Comparison of ENCODE assay signal across 29 cellular contexts in genomic region chr1:24853656-24854055, GRCh38.
"Had no signal": no experiment of that assay in that cellular context is flagged by ENCODE, and none has a peak within 500 bp of the region (broad histone marks: within the 10 kb centered on the region; RNA-seq: fewer than 3 reads in every experiment).

No MANE protein-coding gene starts in this region.

- H3K27ac Mint-ChIP-seq: activated CD4-positive, alpha-beta memory T cell treated with anti-CD3 and anti-CD28 coated beads, Interleukin-2, amount 10 ng/mL, durations not matched to agents 7 days and 5 days; activated CD4-positive, alpha-beta T cell treated with anti-CD3 and anti-CD28 coated beads, Interleukin-2, amount 10 ng/mL, durations not matched to agents 7 days and 5 days; activated naive CD4-positive, alpha-beta T cell treated with anti-CD3 and anti-CD28 coated beads, Interleukin-2, amount 10 ng/mL, durations not matched to agents 7 days and 5 days; activated naive CD4-positive, alpha-beta T cell treated with anti-CD3 and anti-CD28 coated beads, Interleukin-2, amount 50 U/mL, for 72 hours; activated naive CD8-positive, alpha-beta T cell treated with anti-CD3 and anti-CD28 coated beads, Interleukin-2, amount 10 ng/mL, durations not matched to agents 7 days and 5 days; activated T-cell treated with anti-CD3 and anti-CD28 coated beads, Interleukin-2, amount 50 U/mL, for 24 hours; activated T-cell treated with anti-CD3 and anti-CD28 coated beads, Interleukin-2, amount 50 U/mL, for 72 hours; endodermal cell; T-helper 17 cell; WTC11 had no signal

- DNase-seq: activated CD4-positive, alpha-beta memory T cell treated with anti-CD3 and anti-CD28 coated beads, Interleukin-2, amount 10 ng/mL, durations not matched to agents 7 days and 5 days; activated CD4-positive, alpha-beta T cell treated with anti-CD3 and anti-CD28 coated beads for 1 hour; activated CD4-positive, alpha-beta T cell treated with anti-CD3 and anti-CD28 coated beads for 4 hours; activated CD4-positive, alpha-beta T cell treated with anti-CD3 and anti-CD28 coated beads, Interleukin-2, amount 10 ng/mL, durations not matched to agents 7 days and 5 days; activated CD4-positive, alpha-beta T cell treated with anti-CD3 and anti-CD28 coated beads, Interleukin-2, amount 50 U/mL, for 4 hours; activated CD8-positive, alpha-beta memory T cell treated with anti-CD3 and anti-CD28 coated beads, Interleukin-2, amount 50 U/mL, for 48 hours; activated gamma-delta T cell; activated naive CD4-positive, alpha-beta T cell; activated naive CD4-positive, alpha-beta T cell treated with anti-CD3 and anti-CD28 coated beads, Interleukin-2, amount 10 ng/mL, durations not matched to agents 7 days and 5 days; activated naive CD8-positive, alpha-beta T cell treated with anti-CD3 and anti-CD28 coated beads, Interleukin-2, amount 10 ng/mL, durations not matched to agents 7 days and 5 days; activated T-cell treated with anti-CD3 and anti-CD28 coated beads for 4 hours; activated T-cell treated with anti-CD3 and anti-CD28 coated beads, Interleukin-2, amount 50 U/mL, for 24 hours; activated T-cell treated with anti-CD3 and anti-CD28 coated beads, Interleukin-2, amount 50 U/mL, for 72 hours; amniotic stem cell; anterior cingulate cortex; brain microvascular endothelial cell; colonic mucosa; effector CD8-positive, alpha-beta T cell; endodermal cell; foreskin keratinocyte; gastrocnemius medialis; glutamatergic neuron; heart left ventricle; T-helper 1 cell; T-helper 17 cell had no signal

- H3K4me1 ChIP-seq: foreskin keratinocyte, gastrocnemius medialis had no signal

- H3K9me3 Mint-ChIP-seq: activated CD4-positive, alpha-beta memory T cell treated with anti-CD3 and anti-CD28 coated beads, Interleukin-2, amount 10 ng/mL, durations not matched to agents 7 days and 5 days; activated CD4-positive, alpha-beta T cell treated with anti-CD3 and anti-CD28 coated beads, Interleukin-2, amount 10 ng/mL, durations not matched to agents 7 days and 5 days; activated naive CD4-positive, alpha-beta T cell treated with anti-CD3 and anti-CD28 coated beads, Interleukin-2, amount 10 ng/mL, durations not matched to agents 7 days and 5 days; activated naive CD4-positive, alpha-beta T cell treated with anti-CD3 and anti-CD28 coated beads, Interleukin-2, amount 50 U/mL, for 72 hours; activated naive CD8-positive, alpha-beta T cell treated with anti-CD3 and anti-CD28 coated beads, Interleukin-2, amount 10 ng/mL, durations not matched to agents 7 days and 5 days; activated T-cell treated with anti-CD3 and anti-CD28 coated beads, Interleukin-2, amount 50 U/mL, for 24 hours; activated T-cell treated with anti-CD3 and anti-CD28 coated beads, Interleukin-2, amount 50 U/mL, for 72 hours; central memory CD8-positive, alpha-beta T cell; endodermal cell; WTC11 had no signal

- H3K36me3 ChIP-seq: brain microvascular endothelial cell, colonic mucosa, esophagus muscularis mucosa, gastrocnemius medialis, heart left ventricle had no signal

- H3K9me3 ChIP-seq: colonic mucosa, esophagus muscularis mucosa, gastrocnemius medialis, heart left ventricle had no signal

- ATAC-seq: activated naive CD4-positive, alpha-beta T cell treated with anti-CD3 and anti-CD28 coated beads, Interleukin-2, amount 50 U/mL, for 72 hours; activated T-cell treated with anti-CD3 and anti-CD28 coated beads, Interleukin-2, amount 50 U/mL, for 72 hours; foreskin keratinocyte; gastrocnemius medialis; heart left ventricle; T-helper 17 cell; WTC11 had no signal

- H3K27ac ChIP-seq: brain microvascular endothelial cell, colonic mucosa, esophagus muscularis mucosa, foreskin keratinocyte, gastrocnemius medialis, heart left ventricle had no signal

- H3K4me3 Mint-ChIP-seq: activated CD4-positive, alpha-beta memory T cell treated with anti-CD3 and anti-CD28 coated beads, Interleukin-2, amount 10 ng/mL, durations not matched to agents 7 days and 5 days; activated CD4-positive, alpha-beta T cell treated with anti-CD3 and anti-CD28 coated beads, Interleukin-2, amount 10 ng/mL, durations not matched to agents 7 days and 5 days; activated naive CD4-positive, alpha-beta T cell treated with anti-CD3 and anti-CD28 coated beads, Interleukin-2, amount 10 ng/mL, durations not matched to agents 7 days and 5 days; activated naive CD8-positive, alpha-beta T cell treated with anti-CD3 and anti-CD28 coated beads, Interleukin-2, amount 10 ng/mL, durations not matched to agents 7 days and 5 days; activated T-cell treated with anti-CD3 and anti-CD28 coated beads, Interleukin-2, amount 50 U/mL, for 24 hours; activated T-cell treated with anti-CD3 and anti-CD28 coated beads, Interleukin-2, amount 50 U/mL, for 72 hours; central memory CD8-positive, alpha-beta T cell; endodermal cell; T-helper 17 cell; WTC11 had no signal

- H3K36me3 Mint-ChIP-seq: activated naive CD4-positive, alpha-beta T cell treated with anti-CD3 and anti-CD28 coated beads, Interleukin-2, amount 10 ng/mL, durations not matched to agents 7 days and 5 days; activated naive CD4-positive, alpha-beta T cell treated with anti-CD3 and anti-CD28 coated beads, Interleukin-2, amount 50 U/mL, for 72 hours; activated naive CD8-positive, alpha-beta T cell treated with anti-CD3 and anti-CD28 coated beads, Interleukin-2, amount 10 ng/mL, durations not matched to agents 7 days and 5 days; WTC11 had no signal

- H3K27me3 ChIP-seq: brain microvascular endothelial cell, colonic mucosa, gastrocnemius medialis had no signal

- H3K4me3 ChIP-seq: colonic mucosa, esophagus muscularis mucosa, gastrocnemius medialis, heart left ventricle had no signal

- H3K27me3 Mint-ChIP-seq: activated T-cell treated with anti-CD3 and anti-CD28 coated beads, Interleukin-2, amount 50 U/mL, for 24 hours; central memory CD8-positive, alpha-beta T cell; T-helper 17 cell had no signal
